In the genomic region with DNA sequence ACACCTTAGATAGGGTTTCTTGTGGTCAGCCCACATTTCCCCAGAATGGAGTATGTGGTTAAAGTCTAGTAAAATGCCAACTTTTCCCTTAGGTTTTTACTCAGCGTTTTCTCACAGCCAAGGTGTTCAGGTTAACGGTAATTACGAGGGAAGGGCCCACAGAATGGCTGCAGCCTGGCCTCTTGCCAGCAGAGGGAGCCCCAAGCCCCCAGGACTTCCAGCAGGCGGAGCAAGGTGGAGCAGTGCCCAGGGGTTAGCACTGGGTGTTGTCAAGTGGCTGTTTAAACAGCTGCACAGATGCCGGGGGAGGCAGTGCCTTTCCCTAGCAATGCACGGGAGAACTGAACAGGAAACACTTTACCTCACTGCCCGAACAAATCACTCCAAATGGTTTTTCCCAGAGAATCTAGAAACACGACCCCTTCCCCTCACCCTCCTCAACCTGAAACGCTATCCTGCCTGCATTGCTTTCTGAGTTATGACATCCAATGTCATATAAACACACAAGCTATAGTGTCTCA, we compare ENCODE assay signal across 8 cellular contexts. TPM values are rescaled to one million over a fixed set of nuclear protein-coding genes. Genes with fewer than 3 reads are reported as not detected.
DNase-seq lines count a peak whose midpoint lies in the region; ATAC-seq, FAIRE-seq and TF ChIP-seq lines count a peak whose summit lies in the region.

No MANE protein-coding gene starts in this region.

- ATAC-seq in CD4-positive, alpha-beta T cell (ENCODE audit: poor library complexity) = peak; percentile 100
- ATAC-seq in gastroesophageal sphincter = no peak

- peaks cover 5% of the 10 kb centered on the region for H3K79me2 ChIP-seq in smooth muscle cell (ENCODE audit: low read depth)

- no peaks in the 10 kb centered on the region for H3K9me3 ChIP-seq in CD4-positive, alpha-beta T cell (ENCODE audit: control insufficient read depth, low read length)
- no peaks in the 10 kb centered on the region for H3K9me3 ChIP-seq in smooth muscle cell (replicated peaks; ENCODE audit: low read depth)
- no peaks in the 10 kb centered on the region for H3K9me3 ChIP-seq in gastroesophageal sphincter

- H3K4me1 ChIP-seq in smooth muscle cell (ENCODE audit: low read depth) (no peaks in the 10 kb centered on the region), gastroesophageal sphincter (peaks cover 0 to 24% (median 0%) of the 10 kb centered on the region in 3 donors)

- no peak for TF ChIP-seq EP300 in gastroesophageal sphincter (IDR thresholded peaks at IDR 0.05)

- H3K27me3 Mint-ChIP-seq in CD4-positive, alpha-beta T cell = no peaks in the 10 kb centered on the region

- peak; percentile 71 to 86 (median 80) for DNase-seq in CD4-positive, alpha-beta T cell
- peak; percentile 65 for DNase-seq in H54 (ENCODE audit: insufficient read length, low spot score)
- peak; percentile 48 to 67 for DNase-seq in NCI-H1930 (lab: John Stamatoyannopoulos, UW)
- DNase-seq in T1000 (lab: John Stamatoyannopoulos, UW) = peak; percentile 15
- peak in 37 of 58 donors; percentile 12 to 57 (median 41) for DNase-seq in anterior cingulate cortex (lab: John Stamatoyannopoulos, UW)
- peak; percentile 31 to 33 for DNase-seq in hippocampal formation (lab: John Stamatoyannopoulos, UW)
- peak; percentile 19 for DNase-seq in smooth muscle cell (lab: John Stamatoyannopoulos, UW; ENCODE audit: unreplicated experiment)

- CTCF ChIA-PET in CD4-positive, alpha-beta T cell (lab: Charles Lee) = interaction anchor here (0.6 to 1.7 kb wide), 15 partner anchors 8 to 686 kb away, joined by 3 to 21 read pairs (median 3); no protein-coding TSS in a partner anchor

- intact Hi-C loops in CD4-positive, alpha-beta T cell (cut with DNase I, micrococcal nuclease) = loop anchor here (1.0 to 10.0 kb wide), 2 partner anchors 148 to 213 kb away; no protein-coding TSS in a partner anchor

- FAIRE-seq in H54 (lab: Jason Lieb, UNC) = no peak

- WGBS in smooth muscle cell (ENCODE audit: low lambda C conversion rate) = 37% methylated on average over 9 of the region's 9 CpGs
- WGBS in gastroesophageal sphincter (ENCODE audit: low coverage in 1 of 2), 2 donors = 0 to 80% methylated on average over 1 to 2 of the region's 9 CpGs

- H3K4me3 Mint-ChIP-seq in CD4-positive, alpha-beta T cell = peak overlapping the region; percentile 61

- peak; percentile 95 for TF ChIP-seq CTCF in CD4-positive, alpha-beta T cell (IDR thresholded peaks at IDR 0.05)
- TF ChIP-seq CTCF in smooth muscle cell (IDR thresholded peaks at IDR 0.05; ENCODE audit: borderline replicate concordance, insufficient read depth, poor library complexity, severe bottlenecking) = peak; percentile 92
- peak in 2 of 4 experiments; percentile 43 to 64 for TF ChIP-seq CTCF in gastroesophageal sphincter (IDR thresholded peaks at IDR 0.05)

- H3K36me3 ChIP-seq in smooth muscle cell (ENCODE audit: low read depth) (peaks cover 12% of the 10 kb centered on the region), gastroesophageal sphincter (peaks cover 0 to 99% of the 10 kb centered on the region in 2 donors)

- H3K27ac Mint-ChIP-seq in CD4-positive, alpha-beta T cell = no peak overlapping the region

- H3K4me1 Mint-ChIP-seq in CD4-positive, alpha-beta T cell (ENCODE audit: low read depth) = peaks cover 22% of the 10 kb centered on the region

- no peak overlapping the region for H3K9ac ChIP-seq in smooth muscle cell (ENCODE audit: low read depth)

- peaks cover 90% of the 10 kb centered on the region for H3K36me3 Mint-ChIP-seq in CD4-positive, alpha-beta T cell (ENCODE audit: low read depth)

- H4K20me1 ChIP-seq in smooth muscle cell (ENCODE audit: low read depth) = no peaks in the 10 kb centered on the region

- no peaks in the 10 kb centered on the region for H3F3A ChIP-seq in smooth muscle cell (ENCODE audit: low read depth)

- TF ChIP-seq POLR2A in H54 (IDR thresholded peaks at IDR 0.05; ENCODE audit: low read depth, low read length) (no peak), gastroesophageal sphincter (IDR thresholded peaks at IDR 0.05) (no peak)

- no peak overlapping the region for H3K27ac ChIP-seq in CD4-positive, alpha-beta T cell (ENCODE audit: low read depth, low read length)
- H3K27ac ChIP-seq in smooth muscle cell (ENCODE audit: low read depth) (no peak overlapping the region), gastroesophageal sphincter (no peak overlapping the region)

- no peak overlapping the region for H3K4me3 ChIP-seq in smooth muscle cell
- H3K4me3 ChIP-seq in gastroesophageal sphincter = no peak overlapping the region

- H3K9me3 Mint-ChIP-seq in CD4-positive, alpha-beta T cell = no peaks in the 10 kb centered on the region

- H3K4me2 ChIP-seq in smooth muscle cell = no peak overlapping the region

- POLR2A ChIA-PET in CD4-positive, alpha-beta T cell (lab: Charles Lee) = interaction anchor here (0.8 kb wide), 2 partner anchors 66 to 269 kb away, joined by 3 to 4 read pairs; a partner anchor contains a TSS

- no peaks in the 10 kb centered on the region for H3K27me3 ChIP-seq in CD4-positive, alpha-beta T cell (ENCODE audit: control insufficient read depth, insufficient read depth, low read length)
- H3K27me3 ChIP-seq in smooth muscle cell (ENCODE audit: low read depth) = no peaks in the 10 kb centered on the region
- no peaks in the 10 kb centered on the region for H3K27me3 ChIP-seq in gastroesophageal sphincter

- no peak overlapping the region for H2AFZ ChIP-seq in smooth muscle cell (ENCODE audit: low read depth)

RNA-seq across cellular contexts. Expression of a gene that starts 6.6 kb away (rescaled TPM):
- 10 to 100 TPM; 24.2 to 31.6 TPM for total RNA-seq in CD4-positive, alpha-beta T cell
- total RNA-seq in smooth muscle cell (80.8 and 90.1 TPM in 2 replicates), gastroesophageal sphincter (100 to 1,000 TPM in 3 of 4 donors, 10 to 100 TPM in 1; 98.7 to 108 (median 102) TPM)
- 181 and 184 TPM in 2 replicates for polyA plus RNA-seq in smooth muscle cell

RNA-seq across cellular contexts. Expression of a gene that starts 46.0 kb away (rescaled TPM):
- 10 to 100 TPM; 33.7 to 34.9 TPM for total RNA-seq in CD4-positive, alpha-beta T cell
- total RNA-seq in smooth muscle cell = 42.5 and 48.8 TPM in 2 replicates
- 18.3 and 27.4 TPM in 2 replicates for polyA plus RNA-seq in smooth muscle cell
- total RNA-seq in gastroesophageal sphincter = 100 to 1,000 TPM in 2 of 4 donors, 10 to 100 TPM in 2; 56.0 to 124 (median 92.2) TPM

Comparison
In these comparisons a context has a peak if more than half of its experiments do, and no peak if none do; other contexts are left out.
1. DNase-seq: peak in every context shown above with its lines; median percentile 80 in CD4-positive, alpha-beta T cell; 65 in H54; 58 in NCI-H1930; 41 in anterior cingulate cortex; 32 in hippocampal formation; 19 in smooth muscle cell; 15 in T1000.